In genomic region chr18:57585846-57586242, GRCh38 we compare ENCODE assay signal across 8 cellular contexts. TPM values are rescaled to one million over a fixed set of nuclear protein-coding genes. Genes with fewer than 3 reads are reported as not detected.
DNase-seq lines count a peak whose midpoint lies in the region; ATAC-seq, FAIRE-seq and TF ChIP-seq lines count a peak whose summit lies in the region.

No MANE protein-coding gene starts in this region.

- H3K9me3 ChIP-seq in CD8-positive, alpha-beta T cell (ENCODE audit: low read length) = no peaks in the 10 kb centered on the region
- no peaks in the 10 kb centered on the region for H3K9me3 ChIP-seq in HCT116 (ENCODE audit: control insufficient read depth in 1 of 2, insufficient read depth in 1 of 2, low read depth in 1 of 2, low read length in 2 of 2)
- no peaks in the 10 kb centered on the region for H3K9me3 ChIP-seq in skeletal muscle satellite cell (replicated peaks; ENCODE audit: low read length)

- H3K4me2 ChIP-seq in HCT116 (ENCODE audit: low read length) = peak overlapping the region; percentile 85
- H3K4me2 ChIP-seq in skeletal muscle satellite cell (ENCODE audit: low read length) = peak overlapping the region; percentile 98

- H3K79me2 ChIP-seq in HCT116 (ENCODE audit: insufficient read depth, low read length) = peaks cover 7% of the 10 kb centered on the region; the same call in 1 of the 2 replicates

- no peaks in the 10 kb centered on the region for H3K36me3 ChIP-seq in CD8-positive, alpha-beta T cell (ENCODE audit: insufficient read depth, low read length)
- H3K36me3 ChIP-seq in HCT116 (ENCODE audit: control insufficient read depth in 1 of 2, insufficient read depth in 2 of 2, low read length in 2 of 2) (no peaks in the 10 kb centered on the region), skeletal muscle satellite cell (ENCODE audit: insufficient read depth, low read length) (peaks cover 14% of the 10 kb centered on the region)

- peak overlapping the region; percentile 66 for H3K27ac ChIP-seq in CD8-positive, alpha-beta T cell (ENCODE audit: low read depth, low read length)
- peak overlapping the region; percentile 89 for H3K27ac ChIP-seq in HCT116 (ENCODE audit: low read depth, low read length)

- H3K4me1 ChIP-seq in CD8-positive, alpha-beta T cell (ENCODE audit: insufficient read depth, low read length) = peaks cover 29% of the 10 kb centered on the region
- H3K4me1 ChIP-seq in HCT116 (ENCODE audit: control insufficient read depth in 1 of 2, insufficient read depth in 2 of 2, low read length in 2 of 2) (peaks cover 4 to 27% of the 10 kb centered on the region in 2 experiments; a peak in 3 of 4 replicates), skeletal muscle satellite cell (ENCODE audit: control insufficient read depth, insufficient read depth, low read length) (peaks cover 14% of the 10 kb centered on the region)

- H3K4me3 ChIP-seq in CD8-positive, alpha-beta T cell (ENCODE audit: low read depth, low read length) = peak overlapping the region; percentile 87
- H3K4me3 ChIP-seq in HCT116 (replicated peaks in 1 of 2; ENCODE audit: low read depth in 1 of 2, low read length in 2 of 2) = peak overlapping the region; percentile 59 to 86
- H3K4me3 ChIP-seq in skeletal muscle satellite cell (ENCODE audit: low read length) = peak overlapping the region; percentile 88

- no peaks in the 10 kb centered on the region for H3K9me3 Mint-ChIP-seq in CD8-positive, alpha-beta T cell
- no peaks in the 10 kb centered on the region for H3K9me3 Mint-ChIP-seq in activated B cell treated with CpG ODN at 0.5 μM for 24 hours

- no peak for DNase-seq in CD8-positive, alpha-beta T cell
- no peak for DNase-seq in HCT116 (ENCODE audit: low read depth, low spot score)
- no peak for DNase-seq in activated B cell treated with CpG ODN at 0.5 μM for 24 hours
- DNase-seq in globus pallidus (ENCODE audit: low spot score) = peak; percentile 41
- no peak for DNase-seq in GM19239 (ENCODE audit: insufficient read length, low spot score)
- DNase-seq in RKO (ENCODE audit: low spot score) = no peak
- no peak for DNase-seq in UCSD-AML1 (lab: John Stamatoyannopoulos, UW; ENCODE audit: unreplicated experiment)

- TF ChIP-seq RAD21 in HCT116 (IDR thresholded peaks at IDR 0.05; ENCODE audit: low read depth) = no peak

- peak overlapping the region; percentile 99 for H2AFZ ChIP-seq in HCT116 (ENCODE audit: low read depth, low read length, poor library complexity, severe bottlenecking)

- peak overlapping the region; percentile 88 for H3K4me3 Mint-ChIP-seq in CD8-positive, alpha-beta T cell
- peak overlapping the region; percentile 86 for H3K4me3 Mint-ChIP-seq in activated B cell treated with CpG ODN at 0.5 μM for 24 hours

- TF ChIP-seq CTCF in CD8-positive, alpha-beta T cell (IDR thresholded peaks at IDR 0.05) = no peak
- TF ChIP-seq CTCF in HCT116 (IDR thresholded peaks at IDR 0.05 in 2 of 3, conservative IDR thresholded peaks at IDR 0.05 in 1 of 3; ENCODE audit: borderline replicate concordance in 1 of 3, insufficient read depth in 1 of 3, low read depth in 2 of 3, low read length in 2 of 3) = no peak
- no peak for TF ChIP-seq CTCF in activated B cell treated with CpG ODN at 0.5 μM for 24 hours (IDR thresholded peaks at IDR 0.05)

- no peak for FAIRE-seq in GM19239 (lab: Jason Lieb, UNC)

- peak overlapping the region; percentile 85 for H3K27ac Mint-ChIP-seq in CD8-positive, alpha-beta T cell
- peak overlapping the region; percentile 50 for H3K27ac Mint-ChIP-seq in activated B cell treated with CpG ODN at 0.5 μM for 24 hours

- ATAC-seq in CD8-positive, alpha-beta T cell = no peak
- ATAC-seq in HCT116 (no peak; the same call in 1 of the 2 replicates), activated B cell treated with CpG ODN at 0.5 μM for 24 hours (ENCODE audit: low read depth) (no peak)

- TF ChIP-seq POLR2A in HCT116 (IDR thresholded peaks at IDR 0.05; ENCODE audit: borderline replicate concordance, extremely low read depth, insufficient read depth, insufficient read length) = no peak

- no peaks in the 10 kb centered on the region for H3K9me2 ChIP-seq in HCT116 (ENCODE audit: insufficient read depth)

- H4K20me1 ChIP-seq in HCT116 (ENCODE audit: insufficient read depth) = no peaks in the 10 kb centered on the region

- H3K4me1 Mint-ChIP-seq in CD8-positive, alpha-beta T cell (ENCODE audit: low read depth) = peaks cover 32% of the 10 kb centered on the region
- peaks cover 26% of the 10 kb centered on the region for H3K4me1 Mint-ChIP-seq in activated B cell treated with CpG ODN at 0.5 μM for 24 hours

- no TSS peak for BruUV-seq in HCT116 (replicated peaks; lab: Mats Ljungman, UMichigan)

- peaks cover 13% of the 10 kb centered on the region for H3K36me3 Mint-ChIP-seq in CD8-positive, alpha-beta T cell
- no peaks in the 10 kb centered on the region for H3K36me3 Mint-ChIP-seq in activated B cell treated with CpG ODN at 0.5 μM for 24 hours (ENCODE audit: low read depth)

- H3K27me3 Mint-ChIP-seq in CD8-positive, alpha-beta T cell (ENCODE audit: low read depth) = no peaks in the 10 kb centered on the region
- H3K27me3 Mint-ChIP-seq in activated B cell treated with CpG ODN at 0.5 μM for 24 hours = no peaks in the 10 kb centered on the region

- H3K9ac ChIP-seq in HCT116 (ENCODE audit: low read length) (peak overlapping the region; percentile 89), skeletal muscle satellite cell (ENCODE audit: low read depth, low read length) (peak overlapping the region; percentile 92)

- CTCF ChIA-PET in CD8-positive, alpha-beta T cell (lab: Charles Lee) = no interaction called here
- CTCF ChIA-PET in HCT116 (lab: Charles Lee) (no interaction called here), activated B cell treated with CpG ODN at 0.5 μM for 24 hours (lab: Charles Lee) (no interaction called here)

- no peaks in the 10 kb centered on the region for H3K27me3 ChIP-seq in CD8-positive, alpha-beta T cell (ENCODE audit: insufficient read depth, low read length)
- H3K27me3 ChIP-seq in HCT116 (ENCODE audit: insufficient read depth, low read length) = no peaks in the 10 kb centered on the region
- H3K27me3 ChIP-seq in skeletal muscle satellite cell (ENCODE audit: control insufficient read depth, insufficient read depth, low read length) = no peaks in the 10 kb centered on the region

- POLR2A ChIA-PET in CD8-positive, alpha-beta T cell (lab: Charles Lee) = interaction anchor here (1.0 to 2.3 kb wide), 5 partner anchors 9 to 44 kb away, joined by 3 to 5 read pairs (median 4); no protein-coding TSS in a partner anchor
- POLR2A ChIA-PET in HCT116 (lab: Charles Lee) (no interaction called here), activated B cell treated with CpG ODN at 0.5 μM for 24 hours (lab: Charles Lee) (interaction anchor here (1.1 to 1.3 kb wide), 2 partner anchors 36 to 49 kb away, joined by 3 to 6 read pairs; partner anchors contain the start of gene NARS1)

- RAD21 ChIA-PET in HCT116 (lab: Charles Lee; ENCODE audit: low non-redundant PET in 1 of 2, low total read pairs in 2 of 2, uncharacterized antibody in 2 of 2, unreplicated experiment in 2 of 2) = no interaction called here

- intact Hi-C loops in CD8-positive, alpha-beta T cell (cut with DNase I, micrococcal nuclease) = loop anchor here (1.0 to 2.0 kb wide), 4 partner anchors 33 to 947 kb away; partner anchors contain the start of genes NARS1 (in 1 of the 2) and TXNL1 (in 1 of the 2)
- intact Hi-C loops in HCT116 (cut with micrococcal nuclease) (no loop called here), activated B cell treated with CpG ODN at 0.5 μM for 24 hours (cut with micrococcal nuclease) (loop anchor here (1.0 to 10.0 kb wide), 3 partner anchors 35 to 1769 kb away; partner anchors contain the start of genes LMAN1 and NARS1)

TF ChIP-seq in HCT116, 20 proteins besides CTCF, POLR2A, EP300 and RAD21 (continues in another document):
- TF ChIP-seq CEBPB (IDR thresholded peaks at IDR 0.05; ENCODE audit: low read depth) = no peak
- TF ChIP-seq YY1 (IDR thresholded peaks at IDR 0.05; ENCODE audit: extremely low read depth, insufficient replicate concordance, low read depth, low read length) = no peak
- no peak for TF ChIP-seq REST (IDR thresholded peaks at IDR 0.05; ENCODE audit: low read depth)
- no peak for TF ChIP-seq POLR2AphosphoS5 (IDR thresholded peaks at IDR 0.05; ENCODE audit: low read depth, low read length)
- no peak for TF ChIP-seq FOSL1 (IDR thresholded peaks at IDR 0.05; ENCODE audit: low read depth)
- no peak for TF ChIP-seq TCF7L2 (IDR thresholded peaks at IDR 0.05; ENCODE audit: borderline replicate concordance, extremely low read depth, insufficient read depth, insufficient read length)
- TF ChIP-seq SIN3A (IDR thresholded peaks at IDR 0.05; ENCODE audit: low read depth) = no peak

RNA-seq across cellular contexts. Expression of gene FECH, which starts 0.7 kb away (rescaled TPM):
- total RNA-seq in CD8-positive, alpha-beta T cell = 10 to 100 TPM; 10.6 to 11.3 TPM
- 42.7 TPM for total RNA-seq in HCT116 (2021; ENCODE audit: unreplicated experiment)
- polyA plus RNA-seq in HCT116 (2012) = 26.4 and 34.8 TPM in 2 replicates
- 9.2 and 9.3 TPM in 2 replicates for total RNA-seq in activated B cell treated with CpG ODN at 0.5 μM for 24 hours
- 21.0 and 31.9 TPM in 2 replicates for total RNA-seq in skeletal muscle satellite cell (2012; rRNA removed)

RNA-seq across cellular contexts. Expression of gene NARS1, which starts 35.8 kb away (rescaled TPM):
- 100 to 1,000 TPM in 1 of 2 experiments, 10 to 100 TPM in 1; 99.6 to 107 TPM for total RNA-seq in CD8-positive, alpha-beta T cell
- 177 TPM for total RNA-seq in HCT116 (2021; ENCODE audit: unreplicated experiment)
- polyA plus RNA-seq in HCT116 (2012) = 123 and 132 TPM in 2 replicates
- total RNA-seq in activated B cell treated with CpG ODN at 0.5 μM for 24 hours = 107 and 114 TPM in 2 replicates
- total RNA-seq in skeletal muscle satellite cell (2012; rRNA removed) = 149 and 180 TPM in 2 replicates
